ENCODE assay signal across 5 cellular contexts in genomic region chr11:80542704-80543103, GRCh38.
"Had no signal": no experiment of that assay in that cellular context is flagged by ENCODE, and none has a peak within 500 bp of the region (broad histone marks: within the 10 kb centered on the region; RNA-seq: fewer than 3 reads in every experiment).

No MANE protein-coding gene starts in this region.

- DNase-seq: IMR-90 had no signal

- H3K27ac ChIP-seq: HL-60 had no signal

- FAIRE-seq: HepG2, HTR-8/SVneo, K562 had no signal

- ATAC-seq: HepG2, K562 had no signal

- H3K4me3 ChIP-seq: K562 had no signal
